Comparison of ENCODE assay signal across 1 cellular context in genomic region chr4:183801460-183802168, GRCh38.
TF ChIP-seq lines count a peak whose summit lies in the region.

No MANE protein-coding gene starts in this region.

TF ChIP-seq in WTC11, 78 proteins besides CTCF, POLR2A, EP300 and RAD21 (continued from another document):
- TF ChIP-seq, protein P1, sequence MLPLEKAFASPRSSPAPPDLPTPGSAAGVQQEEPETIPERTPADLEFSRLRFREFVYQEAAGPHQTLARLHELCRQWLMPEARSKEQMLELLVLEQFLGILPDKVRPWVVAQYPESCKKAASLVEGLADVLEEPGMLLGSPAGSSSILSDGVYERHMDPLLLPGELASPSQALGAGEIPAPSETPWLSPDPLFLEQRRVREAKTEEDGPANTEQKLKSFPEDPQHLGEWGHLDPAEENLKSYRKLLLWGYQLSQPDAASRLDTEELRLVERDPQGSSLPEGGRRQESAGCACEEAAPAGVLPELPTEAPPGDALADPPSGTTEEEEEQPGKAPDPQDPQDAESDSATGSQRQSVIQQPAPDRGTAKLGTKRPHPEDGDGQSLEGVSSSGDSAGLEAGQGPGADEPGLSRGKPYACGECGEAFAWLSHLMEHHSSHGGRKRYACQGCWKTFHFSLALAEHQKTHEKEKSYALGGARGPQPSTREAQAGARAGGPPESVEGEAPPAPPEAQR (CRISPR knock-in tag; IDR thresholded peaks at IDR 0.05): no peak
